In the genomic region with DNA sequence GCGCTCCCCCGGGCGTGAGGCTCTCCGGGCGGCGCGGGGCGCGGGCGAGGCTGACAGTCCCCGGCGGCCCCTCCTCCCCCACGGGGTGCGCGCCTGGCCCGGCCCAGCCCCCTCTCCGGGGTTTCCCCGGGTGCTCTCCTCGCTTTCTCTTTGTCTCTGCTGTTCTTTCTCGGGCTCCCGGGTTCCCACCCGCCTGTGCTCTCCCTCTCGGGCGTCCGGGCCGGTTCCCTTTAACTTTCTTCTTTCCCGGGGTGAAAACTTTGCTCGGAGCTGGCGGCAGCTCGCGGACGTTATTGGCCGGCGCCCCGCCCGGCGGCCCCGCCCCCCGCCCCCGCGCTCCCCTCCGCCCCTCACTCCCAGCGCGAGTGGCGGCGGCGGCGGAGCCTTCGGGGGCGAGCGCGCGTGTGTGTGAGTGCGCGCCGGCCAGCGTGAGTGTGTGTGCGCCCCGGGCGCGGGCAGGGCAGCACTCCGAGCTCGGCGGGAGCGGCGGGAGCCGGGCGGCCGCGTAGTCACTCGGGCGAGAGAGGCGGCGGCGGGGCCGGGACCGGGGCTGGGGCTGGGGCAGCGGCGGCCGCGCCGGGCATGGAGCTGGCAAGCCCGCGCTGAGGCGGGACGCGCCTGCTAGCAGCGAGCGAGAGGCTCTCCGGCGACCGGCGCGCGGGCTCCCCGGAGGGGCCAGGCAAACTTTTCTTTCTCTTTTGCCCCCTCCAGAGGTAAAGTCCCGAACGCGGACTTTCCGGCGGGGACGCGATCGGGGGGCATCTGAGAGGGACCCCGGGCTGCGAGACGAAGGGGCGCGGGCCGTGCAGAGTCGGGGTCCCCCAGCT, we compare ENCODE assay signal across 2 cellular contexts.
TF ChIP-seq lines count a peak whose summit lies in the region.

A gene (plus strand): TSS at position 353 of the 827 bp plus-strand sequence. CDS start 864 bp downstream, outside the sequence.

TF ChIP-seq in A549, 52 proteins besides CTCF, POLR2A, EP300 and RAD21:
- TF ChIP-seq, protein P1, sequence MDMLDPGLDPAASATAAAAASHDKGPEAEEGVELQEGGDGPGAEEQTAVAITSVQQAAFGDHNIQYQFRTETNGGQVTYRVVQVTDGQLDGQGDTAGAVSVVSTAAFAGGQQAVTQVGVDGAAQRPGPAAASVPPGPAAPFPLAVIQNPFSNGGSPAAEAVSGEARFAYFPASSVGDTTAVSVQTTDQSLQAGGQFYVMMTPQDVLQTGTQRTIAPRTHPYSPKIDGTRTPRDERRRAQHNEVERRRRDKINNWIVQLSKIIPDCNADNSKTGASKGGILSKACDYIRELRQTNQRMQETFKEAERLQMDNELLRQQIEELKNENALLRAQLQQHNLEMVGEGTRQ (IDR thresholded peaks at IDR 0.05), result no peak
- TF ChIP-seq CHD2 (IDR thresholded peaks at IDR 0.05; ENCODE audit: low read length, partially characterized antibody) (no peak), RFX5 (IDR thresholded peaks at IDR 0.05) (no peak), MAZ (IDR thresholded peaks at IDR 0.05; ENCODE audit: borderline replicate concordance, low read depth, low read length) (no peak), HOXB13 (CRISPR knock-in tag; IDR thresholded peaks at IDR 0.05; ENCODE audit: low read depth) (no peak), POLR2AphosphoS2 (conservative IDR thresholded peaks at IDR 0.05; ENCODE audit: low read length) (no peak), CEBPB (IDR thresholded peaks at IDR 0.05) (no peak), KDM5A (IDR thresholded peaks at IDR 0.05) (no peak), ZSCAN20 (CRISPR knock-in tag; IDR thresholded peaks at IDR 0.05) (no peak), ESRRA (IDR thresholded peaks at IDR 0.05; ENCODE audit: borderline replicate concordance, low read length) (no peak), NFE2L2 (conservative IDR thresholded peaks at IDR 0.05; ENCODE audit: low read length) (no peak), NR3C1 (IDR thresholded peaks at IDR 0.05) (no peak), ZC3H11A (IDR thresholded peaks at IDR 0.05) (no peak), HEYL (CRISPR knock-in tag; IDR thresholded peaks at IDR 0.05) (no peak), NPAS2 (CRISPR knock-in tag; IDR thresholded peaks at IDR 0.05; ENCODE audit: borderline replicate concordance) (no peak), JUN (IDR thresholded peaks at IDR 0.05) (no peak)
- TF ChIP-seq, protein P2, sequence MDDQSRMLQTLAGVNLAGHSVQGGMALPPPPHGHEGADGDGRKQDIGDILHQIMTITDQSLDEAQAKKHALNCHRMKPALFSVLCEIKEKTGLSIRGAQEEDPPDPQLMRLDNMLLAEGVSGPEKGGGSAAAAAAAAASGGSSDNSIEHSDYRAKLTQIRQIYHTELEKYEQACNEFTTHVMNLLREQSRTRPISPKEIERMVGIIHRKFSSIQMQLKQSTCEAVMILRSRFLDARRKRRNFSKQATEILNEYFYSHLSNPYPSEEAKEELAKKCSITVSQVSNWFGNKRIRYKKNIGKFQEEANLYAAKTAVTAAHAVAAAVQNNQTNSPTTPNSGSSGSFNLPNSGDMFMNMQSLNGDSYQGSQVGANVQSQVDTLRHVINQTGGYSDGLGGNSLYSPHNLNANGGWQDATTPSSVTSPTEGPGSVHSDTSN (IDR thresholded peaks at IDR 0.05), result no peak
- TF ChIP-seq, protein P3, sequence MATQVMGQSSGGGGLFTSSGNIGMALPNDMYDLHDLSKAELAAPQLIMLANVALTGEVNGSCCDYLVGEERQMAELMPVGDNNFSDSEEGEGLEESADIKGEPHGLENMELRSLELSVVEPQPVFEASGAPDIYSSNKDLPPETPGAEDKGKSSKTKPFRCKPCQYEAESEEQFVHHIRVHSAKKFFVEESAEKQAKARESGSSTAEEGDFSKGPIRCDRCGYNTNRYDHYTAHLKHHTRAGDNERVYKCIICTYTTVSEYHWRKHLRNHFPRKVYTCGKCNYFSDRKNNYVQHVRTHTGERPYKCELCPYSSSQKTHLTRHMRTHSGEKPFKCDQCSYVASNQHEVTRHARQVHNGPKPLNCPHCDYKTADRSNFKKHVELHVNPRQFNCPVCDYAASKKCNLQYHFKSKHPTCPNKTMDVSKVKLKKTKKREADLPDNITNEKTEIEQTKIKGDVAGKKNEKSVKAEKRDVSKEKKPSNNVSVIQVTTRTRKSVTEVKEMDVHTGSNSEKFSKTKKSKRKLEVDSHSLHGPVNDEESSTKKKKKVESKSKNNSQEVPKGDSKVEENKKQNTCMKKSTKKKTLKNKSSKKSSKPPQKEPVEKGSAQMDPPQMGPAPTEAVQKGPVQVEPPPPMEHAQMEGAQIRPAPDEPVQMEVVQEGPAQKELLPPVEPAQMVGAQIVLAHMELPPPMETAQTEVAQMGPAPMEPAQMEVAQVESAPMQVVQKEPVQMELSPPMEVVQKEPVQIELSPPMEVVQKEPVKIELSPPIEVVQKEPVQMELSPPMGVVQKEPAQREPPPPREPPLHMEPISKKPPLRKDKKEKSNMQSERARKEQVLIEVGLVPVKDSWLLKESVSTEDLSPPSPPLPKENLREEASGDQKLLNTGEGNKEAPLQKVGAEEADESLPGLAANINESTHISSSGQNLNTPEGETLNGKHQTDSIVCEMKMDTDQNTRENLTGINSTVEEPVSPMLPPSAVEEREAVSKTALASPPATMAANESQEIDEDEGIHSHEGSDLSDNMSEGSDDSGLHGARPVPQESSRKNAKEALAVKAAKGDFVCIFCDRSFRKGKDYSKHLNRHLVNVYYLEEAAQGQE (IDR thresholded peaks at IDR 0.05), result no peak
- TF ChIP-seq, protein P4, sequence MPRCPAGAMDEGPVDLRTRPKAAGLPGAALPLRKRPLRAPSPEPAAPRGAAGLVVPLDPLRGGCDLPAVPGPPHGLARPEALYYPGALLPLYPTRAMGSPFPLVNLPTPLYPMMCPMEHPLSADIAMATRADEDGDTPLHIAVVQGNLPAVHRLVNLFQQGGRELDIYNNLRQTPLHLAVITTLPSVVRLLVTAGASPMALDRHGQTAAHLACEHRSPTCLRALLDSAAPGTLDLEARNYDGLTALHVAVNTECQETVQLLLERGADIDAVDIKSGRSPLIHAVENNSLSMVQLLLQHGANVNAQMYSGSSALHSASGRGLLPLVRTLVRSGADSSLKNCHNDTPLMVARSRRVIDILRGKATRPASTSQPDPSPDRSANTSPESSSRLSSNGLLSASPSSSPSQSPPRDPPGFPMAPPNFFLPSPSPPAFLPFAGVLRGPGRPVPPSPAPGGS (IDR thresholded peaks at IDR 0.05), result no peak; the same call in 2 of the 3 replicates
- TF ChIP-seq, protein P5, sequence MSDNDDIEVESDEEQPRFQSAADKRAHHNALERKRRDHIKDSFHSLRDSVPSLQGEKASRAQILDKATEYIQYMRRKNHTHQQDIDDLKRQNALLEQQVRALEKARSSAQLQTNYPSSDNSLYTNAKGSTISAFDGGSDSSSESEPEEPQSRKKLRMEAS (IDR thresholded peaks at IDR 0.05), result no peak

TF ChIP-seq in IMR-90, 13 proteins besides CTCF, POLR2A, EP300 and RAD21 (continued from another document):
- TF ChIP-seq, protein P1 (IDR thresholded peaks at IDR 0.05; ENCODE audit: low read depth, low read length), result no peak
- no peak for TF ChIP-seq CEBPB (IDR thresholded peaks at IDR 0.05; ENCODE audit: low read depth, low read length)
- no peak for TF ChIP-seq MXI1 (IDR thresholded peaks at IDR 0.05; ENCODE audit: borderline replicate concordance, low read depth, low read length)
- TF ChIP-seq FOS (IDR thresholded peaks at IDR 0.05; ENCODE audit: low read depth, low read length), result no peak
- TF ChIP-seq, protein P6, sequence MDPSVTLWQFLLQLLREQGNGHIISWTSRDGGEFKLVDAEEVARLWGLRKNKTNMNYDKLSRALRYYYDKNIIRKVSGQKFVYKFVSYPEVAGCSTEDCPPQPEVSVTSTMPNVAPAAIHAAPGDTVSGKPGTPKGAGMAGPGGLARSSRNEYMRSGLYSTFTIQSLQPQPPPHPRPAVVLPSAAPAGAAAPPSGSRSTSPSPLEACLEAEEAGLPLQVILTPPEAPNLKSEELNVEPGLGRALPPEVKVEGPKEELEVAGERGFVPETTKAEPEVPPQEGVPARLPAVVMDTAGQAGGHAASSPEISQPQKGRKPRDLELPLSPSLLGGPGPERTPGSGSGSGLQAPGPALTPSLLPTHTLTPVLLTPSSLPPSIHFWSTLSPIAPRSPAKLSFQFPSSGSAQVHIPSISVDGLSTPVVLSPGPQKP (IDR thresholded peaks at IDR 0.05; ENCODE audit: borderline replicate concordance, low read depth, low read length), result no peak
- no peak for TF ChIP-seq MAZ (IDR thresholded peaks at IDR 0.05; ENCODE audit: borderline replicate concordance, low read depth, low read length)
- TF ChIP-seq NFE2L2 (IDR thresholded peaks at IDR 0.05; ENCODE audit: low read depth, low read length), result no peak
- no peak for TF ChIP-seq RFX5 (IDR thresholded peaks at IDR 0.05; ENCODE audit: low read depth, low read length)
- no peak for TF ChIP-seq RCOR1 (IDR thresholded peaks at IDR 0.05; ENCODE audit: insufficient replicate concordance, low read length)
- TF ChIP-seq BHLHE40 (IDR thresholded peaks at IDR 0.05; ENCODE audit: low read depth, low read length), result no peak
- TF ChIP-seq MAFK (IDR thresholded peaks at IDR 0.05; ENCODE audit: low read depth, low read length), result no peak
